17 cellular contexts compared by ENCODE assay signal in the genomic region with DNA sequence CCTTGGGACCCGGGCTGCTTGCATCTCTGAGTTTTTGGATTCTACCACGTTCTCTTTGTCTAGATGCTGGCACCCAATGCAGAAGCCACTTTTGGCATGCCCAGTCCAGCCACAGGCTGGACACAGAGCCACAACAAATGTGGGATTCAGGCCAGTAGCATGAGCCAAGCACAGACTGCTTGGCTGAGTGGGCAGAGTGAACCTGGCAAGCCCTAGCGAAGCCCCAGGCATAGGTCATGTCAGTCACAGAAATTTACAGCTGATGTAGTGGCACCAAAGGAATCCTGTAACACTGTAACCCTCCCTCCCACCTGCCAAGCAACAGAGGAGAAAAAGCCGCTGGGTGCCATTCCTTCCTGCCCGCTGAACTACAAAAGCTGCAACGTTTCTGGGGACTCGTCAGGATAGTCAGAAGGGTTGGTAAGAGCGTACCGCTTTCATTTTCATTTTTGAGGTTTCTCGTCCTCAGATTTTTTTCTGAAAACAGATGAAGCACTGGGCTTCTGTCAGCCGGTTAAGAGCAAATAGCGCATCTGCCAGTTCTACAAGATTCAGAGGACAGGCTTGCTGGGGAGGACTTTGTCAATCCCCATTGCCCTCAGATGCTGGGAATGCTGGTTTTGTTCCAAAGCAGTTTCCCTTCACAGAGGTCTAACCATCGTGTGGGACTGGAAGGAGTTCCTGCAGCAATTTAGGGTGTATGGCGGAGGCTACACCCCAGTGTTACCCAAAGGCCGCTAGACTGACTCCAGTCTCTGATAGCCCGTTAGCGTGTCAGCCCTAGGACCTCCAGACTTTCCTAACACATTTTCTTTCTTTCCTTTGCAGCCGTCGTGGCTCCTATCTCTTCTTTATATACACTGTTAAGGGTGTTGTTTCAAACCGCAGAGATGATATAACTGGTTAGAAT.
DNase-seq lines count a peak whose midpoint lies in the region; ATAC-seq and TF ChIP-seq lines count a peak whose summit lies in the region.
"Had no signal": no experiment of that assay in that cellular context is flagged by ENCODE, and none has a peak within 500 bp of the region (broad histone marks: within the 10 kb centered on the region; RNA-seq: fewer than 3 reads in every experiment).

No MANE protein-coding gene starts in this region.

- no peak overlapping the region for H2AFZ ChIP-seq in Karpas-422 (ENCODE audit: low read length)
- peak overlapping the region; percentile 75 for H2AFZ ChIP-seq in SK-N-SH (ENCODE audit: low read depth)

- H3K27me3 Mint-ChIP-seq in endodermal cell (ENCODE audit: insufficient read depth): no peaks in the 10 kb centered on the region
- H3K27me3 Mint-ChIP-seq: CD4-positive, alpha-beta memory T cell had no signal

- no peaks in the 10 kb centered on the region for H3K4me1 ChIP-seq in Karpas-422 (ENCODE audit: low read length)
- H3K4me1 ChIP-seq in SK-N-SH (ENCODE audit: control insufficient read depth in 1 of 2, insufficient read depth in 2 of 2, low read depth in 1 of 2, low read length in 1 of 2): no peaks in the 10 kb centered on the region
- no peaks in the 10 kb centered on the region for H3K4me1 ChIP-seq in endodermal cell (ENCODE audit: control insufficient read depth, insufficient read depth, low read length)
- H3K4me1 ChIP-seq in gastrocnemius medialis: no peaks in the 10 kb centered on the region
- H3K4me1 ChIP-seq: BE2C had no signal

- no peak overlapping the region for H3K4me2 ChIP-seq in Karpas-422 (ENCODE audit: low read depth, low read length, poor library complexity, severe bottlenecking)
- H3K4me2 ChIP-seq in SK-N-SH: peak overlapping the region; percentile 67

- POLR2A ChIA-PET in SK-N-SH (lab: Yijun Ruan, JAX): no interaction called here

- H3K4me3 Mint-ChIP-seq in endodermal cell: no peak overlapping the region
- H3K4me3 Mint-ChIP-seq: CD4-positive, alpha-beta memory T cell had no signal

- H3K36me3 ChIP-seq in Karpas-422 (ENCODE audit: insufficient read depth, low read length) (no peaks in the 10 kb centered on the region; the same call in 1 of the 2 replicates), SK-N-SH (replicated peaks in 1 of 2; ENCODE audit: control insufficient read depth in 1 of 2, insufficient read depth in 2 of 2, low read length in 1 of 2) (no peaks in the 10 kb centered on the region), endodermal cell (ENCODE audit: control insufficient read depth, insufficient read depth, low read length) (no peaks in the 10 kb centered on the region), gastrocnemius medialis (no peaks in the 10 kb centered on the region)
- H3K36me3 ChIP-seq: BE2C had no signal

- no peaks in the 10 kb centered on the region for H3K9me2 ChIP-seq in Karpas-422 (replicated peaks; ENCODE audit: insufficient read depth, low read length)
- no peaks in the 10 kb centered on the region for H3K9me2 ChIP-seq in SK-N-SH

- H3K9me3 Mint-ChIP-seq in endodermal cell: peaks cover 33% of the 10 kb centered on the region

- H3K9me3 ChIP-seq in Karpas-422 (ENCODE audit: low read length) (no peaks in the 10 kb centered on the region; the same call in 1 of the 2 replicates), SK-N-SH (no peaks in the 10 kb centered on the region), endodermal cell (ENCODE audit: control insufficient read depth, low read length) (peaks cover 36% of the 10 kb centered on the region), gastrocnemius medialis (no peaks in the 10 kb centered on the region)
- H3K9me3 ChIP-seq: BE2C had no signal

- no peaks in the 10 kb centered on the region for H3K36me3 Mint-ChIP-seq in endodermal cell (ENCODE audit: low read depth)
- H3K36me3 Mint-ChIP-seq: CD4-positive, alpha-beta memory T cell had no signal

- TF ChIP-seq CTCF in SK-N-SH (IDR thresholded peaks at IDR 0.05) (no peak), endodermal cell (conservative IDR thresholded peaks at IDR 0.05) (no peak), gastrocnemius medialis (IDR thresholded peaks at IDR 0.05 in 4 of 5, conservative IDR thresholded peaks at IDR 0.05 in 1 of 5) (no peak)

- 4% methylated on average over 20 of the region's 20 CpGs for WGBS in SK-N-SH (ENCODE audit: low lambda C conversion rate)
- whole genome bisulfite sequencing in endodermal cell (ENCODE audit: insufficient coverage in 1 of 2, insufficient read length in 1 of 2), 2 experiments: 92 to 94% methylated on average over 9 to 20 of the region's 20 CpGs

- ATAC-seq in gastrocnemius medialis: no peak
- ATAC-seq in GM19397 (IDR thresholded peaks at IDR 0.05; ENCODE audit: unreplicated experiment): no peak

- H3K79me2 ChIP-seq in Karpas-422 (ENCODE audit: low read length): no peaks in the 10 kb centered on the region
- H3K79me2 ChIP-seq in SK-N-SH (ENCODE audit: insufficient read depth): no peaks in the 10 kb centered on the region

- no peak overlapping the region for H3K27ac Mint-ChIP-seq in endodermal cell
- H3K27ac Mint-ChIP-seq: CD4-positive, alpha-beta memory T cell had no signal

- no peak for DNase-seq in Karpas-422
- no peak for DNase-seq in SK-N-SH
- no peak for DNase-seq in endodermal cell
- DNase-seq in DMS153 treated with DMSO at 0.1 percent for 48 hours (lab: John Stamatoyannopoulos, UW; ENCODE audit: unreplicated experiment): no peak
- no peak for DNase-seq in gastrocnemius medialis
- DNase-seq in NCI-H774 (lab: John Stamatoyannopoulos, UW): no peak
- DNase-seq: BE2C; CD4-positive, alpha-beta memory T cell; DND-41; GF-D8; H7; IMR-90; NCI-H1092 treated with DMSO at 0.1 percent for 48 hours; NCI-H1694; NCI-H2107; NCI-H345 had no signal

- TF ChIP-seq RAD21 in SK-N-SH (IDR thresholded peaks at IDR 0.05; ENCODE audit: low read length): no peak

- no peaks in the 10 kb centered on the region for H3K27me3 ChIP-seq in Karpas-422 (ENCODE audit: low read length)
- H3K27me3 ChIP-seq in SK-N-SH (ENCODE audit: insufficient read depth): no peaks in the 10 kb centered on the region
- H3K27me3 ChIP-seq in endodermal cell (ENCODE audit: control insufficient read depth, insufficient read depth, low read length, poor library complexity, severe bottlenecking): no peaks in the 10 kb centered on the region
- H3K27me3 ChIP-seq in gastrocnemius medialis: no peaks in the 10 kb centered on the region
- H3K27me3 ChIP-seq: BE2C had no signal

- CTCF ChIA-PET in SK-N-SH (lab: Yijun Ruan, JAX): no interaction called here

- H3K4me1 Mint-ChIP-seq in endodermal cell: peaks cover 2% of the 10 kb centered on the region
- H3K4me1 Mint-ChIP-seq: CD4-positive, alpha-beta memory T cell had no signal

- TF ChIP-seq POLR2A in gastrocnemius medialis (IDR thresholded peaks at IDR 0.05): no peak

- H3K4me3 ChIP-seq in Karpas-422 (ENCODE audit: low read length): peak overlapping the region; percentile 15; the same call in 1 of the 2 replicates
- peak overlapping the region; percentile 29 to 62; a peak in 3 of 4 replicates for H3K4me3 ChIP-seq in SK-N-SH (ENCODE audit: low read depth in 2 of 2, low read length in 1 of 2)
- peak overlapping the region; percentile 36 for H3K4me3 ChIP-seq in endodermal cell (ENCODE audit: low read length)
- H3K4me3 ChIP-seq in gastrocnemius medialis: no peak overlapping the region

- no peak overlapping the region for H3K27ac ChIP-seq in Karpas-422 (ENCODE audit: low read length)
- no peak overlapping the region for H3K27ac ChIP-seq in SK-N-SH (ENCODE audit: low read depth in 2 of 2, low read length in 1 of 2)
- no peak overlapping the region for H3K27ac ChIP-seq in endodermal cell (ENCODE audit: low read depth, low read length)
- no peak overlapping the region for H3K27ac ChIP-seq in gastrocnemius medialis

- H3F3A ChIP-seq in SK-N-SH (replicated peaks; ENCODE audit: insufficient read depth): no peaks in the 10 kb centered on the region

- no peak for TF ChIP-seq EP300 in SK-N-SH (IDR thresholded peaks at IDR 0.05; ENCODE audit: borderline replicate concordance in 1 of 2, low read depth in 1 of 2, low read length in 1 of 2)

- H4K20me1 ChIP-seq in Karpas-422 (ENCODE audit: insufficient read depth, low read depth, low read length): no peaks in the 10 kb centered on the region
- H4K20me1 ChIP-seq in SK-N-SH (ENCODE audit: insufficient read depth): no peaks in the 10 kb centered on the region

- in situ Hi-C loops in gastrocnemius medialis (cut with MboI; ENCODE audit: low sequenced_read_pairs in 4 of 4): no loop called here

- intact Hi-C loops in gastrocnemius medialis (cut with DNase I; ENCODE audit: low total_unique reads): no loop called here

- H3K9ac ChIP-seq in Karpas-422 (ENCODE audit: low read length) (no peak overlapping the region), SK-N-SH (no peak overlapping the region), endodermal cell (ENCODE audit: extremely low read depth, low read length, poor library complexity, severe bottlenecking) (no peak overlapping the region)

TF ChIP-seq in SK-N-SH, 30 proteins besides CTCF, POLR2A, EP300 and RAD21 (continues in another document):
- TF ChIP-seq YY1 (IDR thresholded peaks at IDR 0.05; ENCODE audit: low read depth) (no peak), CHD2 (IDR thresholded peaks at IDR 0.05; ENCODE audit: low read length, partially characterized antibody) (no peak), FOXM1 (IDR thresholded peaks at IDR 0.05; ENCODE audit: low read depth) (no peak), FOSL2 (IDR thresholded peaks at IDR 0.05; ENCODE audit: borderline replicate concordance, low read depth) (no peak), TAF1 (IDR thresholded peaks at IDR 0.05; ENCODE audit: borderline replicate concordance, low read depth, low read length) (no peak)
- TF ChIP-seq, protein P1, sequence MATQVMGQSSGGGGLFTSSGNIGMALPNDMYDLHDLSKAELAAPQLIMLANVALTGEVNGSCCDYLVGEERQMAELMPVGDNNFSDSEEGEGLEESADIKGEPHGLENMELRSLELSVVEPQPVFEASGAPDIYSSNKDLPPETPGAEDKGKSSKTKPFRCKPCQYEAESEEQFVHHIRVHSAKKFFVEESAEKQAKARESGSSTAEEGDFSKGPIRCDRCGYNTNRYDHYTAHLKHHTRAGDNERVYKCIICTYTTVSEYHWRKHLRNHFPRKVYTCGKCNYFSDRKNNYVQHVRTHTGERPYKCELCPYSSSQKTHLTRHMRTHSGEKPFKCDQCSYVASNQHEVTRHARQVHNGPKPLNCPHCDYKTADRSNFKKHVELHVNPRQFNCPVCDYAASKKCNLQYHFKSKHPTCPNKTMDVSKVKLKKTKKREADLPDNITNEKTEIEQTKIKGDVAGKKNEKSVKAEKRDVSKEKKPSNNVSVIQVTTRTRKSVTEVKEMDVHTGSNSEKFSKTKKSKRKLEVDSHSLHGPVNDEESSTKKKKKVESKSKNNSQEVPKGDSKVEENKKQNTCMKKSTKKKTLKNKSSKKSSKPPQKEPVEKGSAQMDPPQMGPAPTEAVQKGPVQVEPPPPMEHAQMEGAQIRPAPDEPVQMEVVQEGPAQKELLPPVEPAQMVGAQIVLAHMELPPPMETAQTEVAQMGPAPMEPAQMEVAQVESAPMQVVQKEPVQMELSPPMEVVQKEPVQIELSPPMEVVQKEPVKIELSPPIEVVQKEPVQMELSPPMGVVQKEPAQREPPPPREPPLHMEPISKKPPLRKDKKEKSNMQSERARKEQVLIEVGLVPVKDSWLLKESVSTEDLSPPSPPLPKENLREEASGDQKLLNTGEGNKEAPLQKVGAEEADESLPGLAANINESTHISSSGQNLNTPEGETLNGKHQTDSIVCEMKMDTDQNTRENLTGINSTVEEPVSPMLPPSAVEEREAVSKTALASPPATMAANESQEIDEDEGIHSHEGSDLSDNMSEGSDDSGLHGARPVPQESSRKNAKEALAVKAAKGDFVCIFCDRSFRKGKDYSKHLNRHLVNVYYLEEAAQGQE (IDR thresholded peaks at IDR 0.05; ENCODE audit: low read depth, low read length): no peak

Comparison
In these comparisons a context has a peak if more than half of its experiments do, and no peak if none do; other contexts are left out.
1. H3K4me3 ChIP-seq: peak in Karpas-422 (single experiment), SK-N-SH (2 of 2) and endodermal cell (single experiment); none in gastrocnemius medialis (0 of 4).